1 cellular context compared by ENCODE assay signal in genomic region chr11:111765984-111766833, GRCh38.
A peak's percentile ranks its signal among the peaks of the same experiment; 100 is the strongest.
TF ChIP-seq lines count a peak whose summit lies in the region.

Gene PPP2R1B, minus strand, starts transcription at chr11:111766389. Its CDS starts 28 bp downstream, at chr11:111766361.

TF ChIP-seq in GM12878, 131 proteins besides CTCF, POLR2A, EP300 and RAD21 (continued from another document):
- TF ChIP-seq IRF3 (IDR thresholded peaks at IDR 0.05) (no peak), DPF2 (IDR thresholded peaks at IDR 0.05) (peak; percentile 50; the same call in 1 of the 2 replicates), E4F1 (IDR thresholded peaks at IDR 0.05; ENCODE audit: borderline replicate concordance, partially characterized antibody) (no peak), FOXM1 (IDR thresholded peaks at IDR 0.05; ENCODE audit: low read depth, low read length) (no peak), NBN (IDR thresholded peaks at IDR 0.05) (peak; percentile 67; the same call in 1 of the 2 replicates), ZBED1 (IDR thresholded peaks at IDR 0.05; ENCODE audit: borderline replicate concordance) (no peak), NFYA (IDR thresholded peaks at IDR 0.05; ENCODE audit: borderline replicate concordance, low read depth, low read length) (no peak), RELB (IDR thresholded peaks at IDR 0.05; ENCODE audit: low read depth) (no peak), USF2 (IDR thresholded peaks at IDR 0.05; ENCODE audit: borderline replicate concordance, low read depth, low read length) (no peak), TBL1XR1 (IDR thresholded peaks at IDR 0.05; ENCODE audit: low read depth, low read length) (no peak), MEF2A (IDR thresholded peaks at IDR 0.05; ENCODE audit: insufficient read depth, low read depth, low read length) (no peak), ATF2 (IDR thresholded peaks at IDR 0.05; ENCODE audit: low read length) (no peak), FOXK2 (IDR thresholded peaks at IDR 0.05) (no peak), TCF3 (IDR thresholded peaks at IDR 0.05; ENCODE audit: borderline replicate concordance, insufficient read depth, low read depth, low read length) (no peak), MYC (IDR thresholded peaks at IDR 0.05; ENCODE audit: insufficient read depth, insufficient read length, insufficient replicate concordance, low read length, severe bottlenecking) (no peak), NR2C1 (IDR thresholded peaks at IDR 0.05) (no peak), IRF4 (IDR thresholded peaks at IDR 0.05; ENCODE audit: low read depth, low read length) (no peak), RCOR1 (conservative IDR thresholded peaks at IDR 0.05; ENCODE audit: low read depth, low read length) (no peak), HDAC6 (IDR thresholded peaks at IDR 0.05; ENCODE audit: unreplicated experiment) (no peak), MYB (IDR thresholded peaks at IDR 0.05; ENCODE audit: borderline replicate concordance, low read depth, low read length) (no peak), JUNB (IDR thresholded peaks at IDR 0.05) (no peak), HCFC1 (IDR thresholded peaks at IDR 0.05; ENCODE audit: low read length) (no peak), CBFB (IDR thresholded peaks at IDR 0.05; ENCODE audit: low read depth) (no peak), SIX5 (IDR thresholded peaks at IDR 0.05; ENCODE audit: low read depth, low read length, severe bottlenecking) (no peak), YY1 (IDR thresholded peaks at IDR 0.05; ENCODE audit: low read depth, low read length) (peak; percentile 93), IRF5 (IDR thresholded peaks at IDR 0.05; ENCODE audit: borderline replicate concordance) (no peak), EED (IDR thresholded peaks at IDR 0.05; ENCODE audit: low read depth) (peak; percentile 25; the same call in 1 of the 2 replicates), USF1 (IDR thresholded peaks at IDR 0.05; ENCODE audit: borderline replicate concordance, extremely low read length, insufficient read depth, low read depth, low read length) (no peak), BCL11A (IDR thresholded peaks at IDR 0.05; ENCODE audit: low read depth, low read length) (no peak), ZNF592 (IDR thresholded peaks at IDR 0.05) (no peak), SMARCA5 (IDR thresholded peaks at IDR 0.05) (no peak), ZBTB11 (CRISPR knock-in tag; IDR thresholded peaks at IDR 0.05) (no peak), ZBTB33 (IDR thresholded peaks at IDR 0.05) (no peak), IKZF2 (IDR thresholded peaks at IDR 0.05) (0 out of 4 replicates have a peak, but pooled peaks of 1 of the 2 experiments have one; percentile 35), IKZF1 (conservative IDR thresholded peaks at IDR 0.05) (peak; percentile 40), PAX5 (IDR thresholded peaks at IDR 0.05; ENCODE audit: borderline replicate concordance, low read depth, low read length) (no peak), E2F4 (IDR thresholded peaks at IDR 0.05; ENCODE audit: low read depth, low read length) (no peak), MXI1 (IDR thresholded peaks at IDR 0.05; ENCODE audit: low read depth, low read length) (no peak), CHD4 (IDR thresholded peaks at IDR 0.05) (no peak)
